In genomic region chr5:109767997-109768396, GRCh38 we compare ENCODE assay signal across 23 cellular contexts.
"Had no signal": no experiment of that assay in that cellular context is flagged by ENCODE, and none has a peak within 500 bp of the region (broad histone marks: within the 10 kb centered on the region; RNA-seq: fewer than 3 reads in every experiment).

No MANE protein-coding gene starts in this region.

- H3K4me1 Mint-ChIP-seq: neural progenitor cell had no signal

- H3K36me3 ChIP-seq: colonic mucosa, prostate gland had no signal

- H3K4me1 ChIP-seq: colonic mucosa, esophagus muscularis mucosa, lower lobe of right lung, neural progenitor cell, parathyroid adenoma, prostate gland, sigmoid colon, tibial nerve, upper lobe of left lung had no signal

- H3K4me2 ChIP-seq: neural progenitor cell had no signal

- H2AFZ ChIP-seq: neural progenitor cell, parathyroid adenoma had no signal

- H3K27me3 ChIP-seq: colonic mucosa, esophagus muscularis mucosa, neural progenitor cell, sigmoid colon, tibial nerve, upper lobe of left lung had no signal

- H3K27ac Mint-ChIP-seq: naive B cell; natural killer cell treated with Interleukin-12 subunit alpha and Interleukin-12 subunit beta and Interleukin-15 and Interleukin-18, amount 100 ng/mL, for 72 hours; neural progenitor cell; stimulated activated naive B cell treated with anti-CD40 and anti-IgM and Interleukin-4, amounts not matched to agents 10 μg/mL and 1 μg/mL and 100 μg/mL, for 72 hours; stimulated activated naive CD8-positive, alpha-beta T cell treated with anti-CD3 and anti-CD28 coated beads, Interleukin-15, Interleukin-2, amounts not matched to agents 100 ng/mL and 50 ng/mL, for 24 hours had no signal

- H3K9me3 ChIP-seq: colonic mucosa, prostate gland, sigmoid colon, thoracic aorta, upper lobe of left lung had no signal

- H3K9me3 Mint-ChIP-seq: natural killer cell treated with Interleukin-12 subunit alpha and Interleukin-12 subunit beta and Interleukin-15 and Interleukin-18, amount 100 ng/mL, for 72 hours; neural progenitor cell; stimulated activated naive B cell treated with anti-CD40 and anti-IgM and Interleukin-4, amounts not matched to agents 10 μg/mL and 1 μg/mL and 100 μg/mL, for 72 hours; stimulated activated naive CD8-positive, alpha-beta T cell treated with anti-CD3 and anti-CD28 coated beads, Interleukin-15, Interleukin-2, amounts not matched to agents 100 ng/mL and 50 ng/mL, for 24 hours had no signal

- H3K27ac ChIP-seq: colonic mucosa, esophagus muscularis mucosa, lower lobe of right lung, neural progenitor cell, parathyroid adenoma, prostate gland, sigmoid colon, thoracic aorta, tibial nerve, upper lobe of left lung had no signal

- H3K4me3 ChIP-seq: colonic mucosa, esophagus muscularis mucosa, lower lobe of right lung, neural progenitor cell, prostate gland, sigmoid colon, thoracic aorta, tibial nerve, upper lobe of left lung had no signal

- H3K4me3 Mint-ChIP-seq: naive B cell; natural killer cell treated with Interleukin-12 subunit alpha and Interleukin-12 subunit beta and Interleukin-15 and Interleukin-18, amount 100 ng/mL, for 72 hours; neural progenitor cell; stimulated activated naive B cell treated with anti-CD40 and anti-IgM and Interleukin-4, amounts not matched to agents 10 μg/mL and 1 μg/mL and 100 μg/mL, for 72 hours; stimulated activated naive CD8-positive, alpha-beta T cell treated with anti-CD3 and anti-CD28 coated beads, Interleukin-15, Interleukin-2, amounts not matched to agents 100 ng/mL and 50 ng/mL, for 24 hours had no signal

- H3K79me2 ChIP-seq: parathyroid adenoma had no signal

- H3K9ac ChIP-seq: neural progenitor cell, parathyroid adenoma had no signal

- H3K27me3 Mint-ChIP-seq: naive B cell; natural killer cell treated with Interleukin-12 subunit alpha and Interleukin-12 subunit beta and Interleukin-15 and Interleukin-18, amount 100 ng/mL, for 72 hours; stimulated activated naive B cell treated with anti-CD40 and anti-IgM and Interleukin-4, amounts not matched to agents 10 μg/mL and 1 μg/mL and 100 μg/mL, for 72 hours; stimulated activated naive CD8-positive, alpha-beta T cell treated with anti-CD3 and anti-CD28 coated beads, Interleukin-15, Interleukin-2, amounts not matched to agents 100 ng/mL and 50 ng/mL, for 24 hours had no signal

- DNase-seq: colonic mucosa; dermis blood vessel endothelial cell; effector memory CD4-positive, alpha-beta T cell; foreskin melanocyte; head of caudate nucleus; left ventricle myocardium superior; lower lobe of right lung; naive B cell; right cardiac atrium; sigmoid colon; small intestine; stimulated activated CD4-positive, alpha-beta T cell treated with anti-CD3 and anti-CD28 coated beads, Interleukin-15, amount 100 ng/mL, for 24 hours; stimulated activated CD4-positive, alpha-beta T cell treated with anti-CD3 and anti-CD28 coated beads, Interleukin-2, amount 100 ng/mL, for 48 hours; stimulated activated naive B cell treated with anti-CD40 and anti-IgM and Interleukin-4, amounts not matched to agents 10 μg/mL and 1 μg/mL and 100 μg/mL, for 72 hours; upper lobe of left lung had no signal
